Comparison of ENCODE assay signal across 31 cellular contexts in the genomic region with DNA sequence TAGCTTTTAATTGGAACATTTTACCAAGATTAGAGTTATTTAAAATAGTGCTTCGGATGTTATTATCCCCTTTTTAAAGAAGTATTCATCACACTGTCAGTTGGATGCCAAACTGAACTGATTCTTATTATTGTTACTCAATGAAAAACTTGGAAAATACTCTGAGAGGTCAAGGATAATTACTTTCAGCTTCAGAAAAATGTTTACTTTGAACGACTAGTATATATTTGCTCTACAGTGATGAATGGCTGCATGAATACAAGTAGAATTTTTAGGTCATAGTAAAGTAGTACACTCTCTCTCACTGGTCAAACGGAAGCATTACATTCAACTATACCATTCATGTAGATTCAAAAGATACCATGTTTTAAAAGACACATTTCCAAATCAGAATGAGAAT.
"Had no signal": no experiment of that assay in that cellular context is flagged by ENCODE, and none has a peak within 500 bp of the region (broad histone marks: within the 10 kb centered on the region; RNA-seq: fewer than 3 reads in every experiment).

No MANE protein-coding gene starts in this region.

- ATAC-seq: activated CD4-positive, alpha-beta T cell treated with anti-CD3 and anti-CD28 coated beads for 36 hours; activated CD4-positive, CD25-positive, alpha-beta regulatory T cell treated with anti-CD3 and anti-CD28 coated beads, Interleukin-2, amount 50 U/mL, for 24 hours; activated naive CD8-positive, alpha-beta T cell treated with anti-CD3 and anti-CD28 coated beads, Interleukin-2, amount 50 U/mL, for 24 hours; Panc1 had no signal

- DNase-seq: activated CD4-positive, alpha-beta T cell treated with anti-CD3 and anti-CD28 coated beads for 36 hours; activated CD4-positive, alpha-beta T cell treated with anti-CD3 and anti-CD28 coated beads, Interleukin-2, amount 10 ng/mL, durations not matched to agents 7 days and 5 days; activated CD4-positive, alpha-beta T cell treated with anti-CD3 and anti-CD28 coated beads, Interleukin-2, amount 50 U/mL, for 48 hours; activated CD8-positive, alpha-beta memory T cell treated with anti-CD3 and anti-CD28 coated beads, Interleukin-2, amount 50 U/mL, for 4 hours; activated effector memory CD4-positive, alpha-beta T cell treated with Interleukin-2 at 50 U/mL for 16 hours; activated naive CD4-positive, alpha-beta T cell treated with anti-CD3 and anti-CD28 coated beads, Interleukin-2, amount 10 ng/mL, durations not matched to agents 7 days and 5 days; activated naive CD8-positive, alpha-beta T cell treated with anti-CD3 and anti-CD28 coated beads, Interleukin-2, amount 50 U/mL, for 24 hours; activated T-cell treated with anti-CD3 and anti-CD28 coated beads for 4 hours; activated T-cell treated with anti-CD3 and anti-CD28 coated beads, Interleukin-2, amount 50 U/mL, for 48 hours; amniotic stem cell; aorta; brain microvascular endothelial cell; central memory CD4-positive, alpha-beta T cell; MM.1S; MV-4-11; NCI-H1092; NCI-H146; NCI-H187; NCI-H2029 treated with DMSO at 0.1 percent for 48 hours; NCI-H2107; NCI-H2171; NCI-H226; NCI-H446 treated with DMSO at 0.1 percent for 48 hours; NCI-H524; SHP77; SJCRH30; T1000 had no signal

- H3K36me3 ChIP-seq: brain microvascular endothelial cell had no signal

- H3K4me3 Mint-ChIP-seq: activated CD4-positive, alpha-beta T cell treated with anti-CD3 and anti-CD28 coated beads for 36 hours; activated CD4-positive, alpha-beta T cell treated with anti-CD3 and anti-CD28 coated beads, Interleukin-2, amount 10 ng/mL, durations not matched to agents 7 days and 5 days; activated naive CD4-positive, alpha-beta T cell treated with anti-CD3 and anti-CD28 coated beads, Interleukin-2, amount 10 ng/mL, durations not matched to agents 7 days and 5 days; activated naive CD8-positive, alpha-beta T cell; activated naive CD8-positive, alpha-beta T cell treated with anti-CD3 and anti-CD28 coated beads, Interleukin-2, amount 50 U/mL, for 24 hours had no signal

- H3K9me3 Mint-ChIP-seq: activated CD4-positive, alpha-beta T cell treated with anti-CD3 and anti-CD28 coated beads, Interleukin-2, amount 10 ng/mL, durations not matched to agents 7 days and 5 days; activated naive CD4-positive, alpha-beta T cell treated with anti-CD3 and anti-CD28 coated beads, Interleukin-2, amount 10 ng/mL, durations not matched to agents 7 days and 5 days; activated naive CD8-positive, alpha-beta T cell treated with anti-CD3 and anti-CD28 coated beads, Interleukin-2, amount 50 U/mL, for 24 hours had no signal

- H3K9me3 ChIP-seq: SJCRH30 had no signal

- H3K27ac ChIP-seq: brain microvascular endothelial cell, SJCRH30, SK-N-MC had no signal

- H3K4me3 ChIP-seq: SJCRH30, SK-N-MC had no signal

- H3K27ac Mint-ChIP-seq: activated CD4-positive, alpha-beta T cell treated with anti-CD3 and anti-CD28 coated beads for 36 hours; activated CD4-positive, alpha-beta T cell treated with anti-CD3 and anti-CD28 coated beads, Interleukin-2, amount 10 ng/mL, durations not matched to agents 7 days and 5 days; activated naive CD4-positive, alpha-beta T cell treated with anti-CD3 and anti-CD28 coated beads, Interleukin-2, amount 10 ng/mL, durations not matched to agents 7 days and 5 days; activated naive CD8-positive, alpha-beta T cell; activated naive CD8-positive, alpha-beta T cell treated with anti-CD3 and anti-CD28 coated beads, Interleukin-2, amount 50 U/mL, for 24 hours had no signal

- H3K4me1 Mint-ChIP-seq: activated CD4-positive, alpha-beta T cell treated with anti-CD3 and anti-CD28 coated beads for 36 hours; activated CD4-positive, alpha-beta T cell treated with anti-CD3 and anti-CD28 coated beads, Interleukin-2, amount 10 ng/mL, durations not matched to agents 7 days and 5 days; activated naive CD4-positive, alpha-beta T cell treated with anti-CD3 and anti-CD28 coated beads, Interleukin-2, amount 10 ng/mL, durations not matched to agents 7 days and 5 days; activated naive CD8-positive, alpha-beta T cell treated with anti-CD3 and anti-CD28 coated beads, Interleukin-2, amount 50 U/mL, for 24 hours had no signal

- H3K4me1 ChIP-seq: SJCRH30 had no signal

- H3K27me3 Mint-ChIP-seq: activated CD4-positive, alpha-beta T cell treated with anti-CD3 and anti-CD28 coated beads for 36 hours; activated CD4-positive, alpha-beta T cell treated with anti-CD3 and anti-CD28 coated beads, Interleukin-2, amount 10 ng/mL, durations not matched to agents 7 days and 5 days; activated naive CD4-positive, alpha-beta T cell treated with anti-CD3 and anti-CD28 coated beads, Interleukin-2, amount 10 ng/mL, durations not matched to agents 7 days and 5 days; activated naive CD8-positive, alpha-beta T cell; activated naive CD8-positive, alpha-beta T cell treated with anti-CD3 and anti-CD28 coated beads, Interleukin-2, amount 50 U/mL, for 24 hours had no signal

- H3K27me3 ChIP-seq: brain microvascular endothelial cell, SJCRH30 had no signal
